ENCODE assay signal across 18 cellular contexts in genomic region chr7:70376561-70377031, GRCh38.
DNase-seq lines count a peak whose midpoint lies in the region; ATAC-seq and TF ChIP-seq lines count a peak whose summit lies in the region.
"Had no signal": no experiment of that assay in that cellular context is flagged by ENCODE, and none has a peak within 500 bp of the region (broad histone marks: within the 10 kb centered on the region; RNA-seq: fewer than 3 reads in every experiment).

No MANE protein-coding gene starts in this region.

- no peaks in the 10 kb centered on the region for H3K27me3 Mint-ChIP-seq in progenitor cell of endocrine pancreas
- no peaks in the 10 kb centered on the region for H3K27me3 Mint-ChIP-seq in T-helper 2 cell treated with Interferon-gamma antibody and Interleukin-4, amounts not matched to agents 5 μg/mL and 100 μg/mL, for 36 hours (ENCODE audit: low read depth)
- no peaks in the 10 kb centered on the region for H3K27me3 Mint-ChIP-seq in activated T-cell treated with anti-CD3 and anti-CD28 coated beads, Interleukin-2, amount 50 U/mL, for 4 hours (ENCODE audit: low read depth)
- H3K27me3 Mint-ChIP-seq: activated B cell treated with CpG ODN at 0.5 μM for 24 hours; activated CD4-positive, alpha-beta memory T cell treated with anti-CD3 and anti-CD28 coated beads for 36 hours had no signal

- H3K36me3 Mint-ChIP-seq in progenitor cell of endocrine pancreas (ENCODE audit: insufficient read depth) = peaks cover 2% of the 10 kb centered on the region
- no peaks in the 10 kb centered on the region for H3K36me3 Mint-ChIP-seq in T-helper 2 cell treated with Interferon-gamma antibody and Interleukin-4, amounts not matched to agents 5 μg/mL and 100 μg/mL, for 36 hours (ENCODE audit: low read depth)
- no peaks in the 10 kb centered on the region for H3K36me3 Mint-ChIP-seq in activated T-cell treated with anti-CD3 and anti-CD28 coated beads, Interleukin-2, amount 50 U/mL, for 4 hours (ENCODE audit: insufficient read depth)
- H3K36me3 Mint-ChIP-seq: activated CD4-positive, alpha-beta memory T cell treated with anti-CD3 and anti-CD28 coated beads for 36 hours had no signal

- ATAC-seq in activated T-cell treated with anti-CD3 and anti-CD28 coated beads, Interleukin-2, amount 50 U/mL, for 4 hours = no peak
- ATAC-seq: foreskin keratinocyte, upper lobe of right lung had no signal

- H3K9me3 Mint-ChIP-seq in progenitor cell of endocrine pancreas (ENCODE audit: low read depth) = no peaks in the 10 kb centered on the region
- no peaks in the 10 kb centered on the region for H3K9me3 Mint-ChIP-seq in T-helper 2 cell treated with Interferon-gamma antibody and Interleukin-4, amounts not matched to agents 5 μg/mL and 100 μg/mL, for 36 hours
- no peaks in the 10 kb centered on the region for H3K9me3 Mint-ChIP-seq in activated T-cell treated with anti-CD3 and anti-CD28 coated beads, Interleukin-2, amount 50 U/mL, for 4 hours
- H3K9me3 Mint-ChIP-seq: activated B cell treated with CpG ODN at 0.5 μM for 24 hours; activated CD4-positive, alpha-beta memory T cell treated with anti-CD3 and anti-CD28 coated beads for 36 hours; nephron had no signal

- DNase-seq in NCI-H1092 treated with DMSO at 0.1 percent for 48 hours (lab: John Stamatoyannopoulos, UW) = peak; percentile 17
- no peak for DNase-seq in NCI-H1092 (lab: John Stamatoyannopoulos, UW)
- peak; percentile 35 for DNase-seq in NCI-H2227 treated with DMSO at 0.1 percent for 48 hours (lab: John Stamatoyannopoulos, UW)
- peak; percentile 36 for DNase-seq in SW480 (ENCODE audit: low spot score)
- DNase-seq in progenitor cell of endocrine pancreas (ENCODE audit: low spot score, unreplicated experiment) = no peak
- no peak for DNase-seq in NCI-H2196 treated with DMSO at 0.1 percent for 48 hours (lab: John Stamatoyannopoulos, UW; ENCODE audit: unreplicated experiment)
- no peak for DNase-seq in T-helper 2 cell treated with Interferon-gamma antibody and Interleukin-4, amounts not matched to agents 5 μg/mL and 100 μg/mL, for 36 hours (ENCODE audit: low spot score)
- no peak for DNase-seq in activated T-cell treated with anti-CD3 and anti-CD28 coated beads, Interleukin-2, amount 50 U/mL, for 4 hours
- DNase-seq: activated B cell treated with CpG ODN at 0.5 μM for 24 hours; activated CD4-positive, alpha-beta memory T cell treated with anti-CD3 and anti-CD28 coated beads for 36 hours; activated effector memory CD4-positive, alpha-beta T cell treated with anti-CD3 and anti-CD28 coated beads, Interleukin-2, amount 50 U/mL, for 16 hours; AML-193; effector CD4-positive, alpha-beta T cell; foreskin keratinocyte; HCEC 1CT; NCI-H226; upper lobe of right lung had no signal

- H3K27ac Mint-ChIP-seq in progenitor cell of endocrine pancreas = peak overlapping the region; percentile 17
- H3K27ac Mint-ChIP-seq in T-helper 2 cell treated with Interferon-gamma antibody and Interleukin-4, amounts not matched to agents 5 μg/mL and 100 μg/mL, for 36 hours = no peak overlapping the region
- H3K27ac Mint-ChIP-seq: activated B cell treated with CpG ODN at 0.5 μM for 24 hours; activated CD4-positive, alpha-beta memory T cell treated with anti-CD3 and anti-CD28 coated beads for 36 hours had no signal

- H3K4me3 Mint-ChIP-seq in progenitor cell of endocrine pancreas (ENCODE audit: low read depth) = no peak overlapping the region
- H3K4me3 Mint-ChIP-seq in T-helper 2 cell treated with Interferon-gamma antibody and Interleukin-4, amounts not matched to agents 5 μg/mL and 100 μg/mL, for 36 hours = no peak overlapping the region
- H3K4me3 Mint-ChIP-seq in activated T-cell treated with anti-CD3 and anti-CD28 coated beads, Interleukin-2, amount 50 U/mL, for 4 hours = no peak overlapping the region
- H3K4me3 Mint-ChIP-seq: activated B cell treated with CpG ODN at 0.5 μM for 24 hours; activated CD4-positive, alpha-beta memory T cell treated with anti-CD3 and anti-CD28 coated beads for 36 hours; nephron had no signal

- H3K4me1 Mint-ChIP-seq in progenitor cell of endocrine pancreas (ENCODE audit: low read depth) = peaks cover 8% of the 10 kb centered on the region
- no peaks in the 10 kb centered on the region for H3K4me1 Mint-ChIP-seq in T-helper 2 cell treated with Interferon-gamma antibody and Interleukin-4, amounts not matched to agents 5 μg/mL and 100 μg/mL, for 36 hours (ENCODE audit: low read depth)
- H3K4me1 Mint-ChIP-seq in activated T-cell treated with anti-CD3 and anti-CD28 coated beads, Interleukin-2, amount 50 U/mL, for 4 hours (ENCODE audit: low read depth) = no peaks in the 10 kb centered on the region
- H3K4me1 Mint-ChIP-seq: activated B cell treated with CpG ODN at 0.5 μM for 24 hours had no signal

- TF ChIP-seq CTCF in progenitor cell of endocrine pancreas (IDR thresholded peaks at IDR 0.05; ENCODE audit: unreplicated experiment) = no peak

Comparison
In these comparisons a context has a peak if more than half of its experiments do, and no peak if none do; other contexts are left out.
1. DNase-seq: peak in NCI-H1092 treated with DMSO at 0.1 percent for 48 hours (single experiment), NCI-H2227 treated with DMSO at 0.1 percent for 48 hours (single experiment) and SW480 (single experiment); none in NCI-H1092 (single experiment), progenitor cell of endocrine pancreas (single experiment), NCI-H2196 treated with DMSO at 0.1 percent for 48 hours (single experiment), T-helper 2 cell treated with Interferon-gamma antibody and Interleukin-4, amounts not matched to agents 5 μg/mL and 100 μg/mL, for 36 hours (single experiment) and activated T-cell treated with anti-CD3 and anti-CD28 coated beads, Interleukin-2, amount 50 U/mL, for 4 hours (single experiment).